Comparison of ENCODE assay signal across 1 cellular context in genomic region chr17:29148790-29149430, GRCh38.
A peak's percentile ranks its signal among the peaks of the same experiment; 100 is the strongest.
TF ChIP-seq lines count a peak whose summit lies in the region.

No MANE protein-coding gene starts in this region.

TF ChIP-seq in HepG2, 621 proteins besides CTCF, POLR2A, EP300 and RAD21 (continued from another document and continues in another):
- TF ChIP-seq POGK (CRISPR knock-in tag; conservative IDR thresholded peaks at IDR 0.05) (0 out of 2 replicates have a peak, but pooled peaks have one; percentile 40), NR1H2 (CRISPR knock-in tag; IDR thresholded peaks at IDR 0.05; ENCODE audit: borderline replicate concordance, low read depth) (no peak), ZFYVE20 (CRISPR knock-in tag; IDR thresholded peaks at IDR 0.05; ENCODE audit: borderline replicate concordance, low read depth) (no peak), ZNF44 (CRISPR knock-in tag; IDR thresholded peaks at IDR 0.05) (no peak), NCOA2 (CRISPR knock-in tag; IDR thresholded peaks at IDR 0.05) (peak; percentile 34; the same call in 1 of the 2 replicates), ZSCAN29 (CRISPR knock-in tag; conservative IDR thresholded peaks at IDR 0.05) (0 out of 2 replicates have a peak, but pooled peaks have one; percentile 62), ZNF20 (CRISPR knock-in tag; IDR thresholded peaks at IDR 0.05) (no peak), GLMP (CRISPR knock-in tag; IDR thresholded peaks at IDR 0.05; ENCODE audit: borderline replicate concordance) (no peak), ZNF781 (CRISPR knock-in tag; IDR thresholded peaks at IDR 0.05; ENCODE audit: borderline replicate concordance, not compliant biosample characterization) (peak; percentile 36), MED13 (CRISPR knock-in tag; IDR thresholded peaks at IDR 0.05) (no peak; the same call in 1 of the 2 replicates), AFF4 (CRISPR knock-in tag; IDR thresholded peaks at IDR 0.05) (no peak), ZFP82 (CRISPR knock-in tag; IDR thresholded peaks at IDR 0.05; ENCODE audit: borderline replicate concordance) (peak; percentile 78; the same call in 1 of the 2 replicates), NFATC3 (CRISPR knock-in tag; IDR thresholded peaks at IDR 0.05) (0 out of 2 replicates have a peak, but pooled peaks have one; percentile 51), CEBPZ (IDR thresholded peaks at IDR 0.05; ENCODE audit: low read length) (no peak), YY1 (IDR thresholded peaks at IDR 0.05; ENCODE audit: insufficient read depth, insufficient replicate concordance, low read depth, low read length) (peak; percentile 88), CERS6 (CRISPR knock-in tag; IDR thresholded peaks at IDR 0.05) (no peak), ZFP36L1 (CRISPR knock-in tag; IDR thresholded peaks at IDR 0.05) (peak; percentile 50; the same call in 1 of the 2 replicates), SIN3A (IDR thresholded peaks at IDR 0.05; ENCODE audit: borderline replicate concordance, low read depth, low read length) (no peak), NFYC (CRISPR knock-in tag; IDR thresholded peaks at IDR 0.05) (no peak; the same call in 1 of the 2 replicates), THAP8 (CRISPR knock-in tag; IDR thresholded peaks at IDR 0.05; ENCODE audit: borderline replicate concordance) (no peak), JUNB (CRISPR knock-in tag; IDR thresholded peaks at IDR 0.05; ENCODE audit: borderline replicate concordance) (no peak), WIZ (CRISPR knock-in tag; IDR thresholded peaks at IDR 0.05) (no peak), MXD3 (CRISPR knock-in tag; IDR thresholded peaks at IDR 0.05) (peak; percentile 58; the same call in 1 of the 2 replicates), ZNF770 (CRISPR knock-in tag; IDR thresholded peaks at IDR 0.05) (0 out of 2 replicates have a peak, but pooled peaks have one; percentile 20), NR2F2 (IDR thresholded peaks at IDR 0.05; ENCODE audit: borderline replicate concordance, low read depth) (no peak), ZNF432 (CRISPR knock-in tag; IDR thresholded peaks at IDR 0.05; ENCODE audit: borderline replicate concordance) (no peak), HOXA9 (CRISPR knock-in tag; IDR thresholded peaks at IDR 0.05; ENCODE audit: borderline replicate concordance) (no peak), ZNF496 (CRISPR knock-in tag; IDR thresholded peaks at IDR 0.05; ENCODE audit: insufficient replicate concordance) (no peak), SIX1 (CRISPR knock-in tag; IDR thresholded peaks at IDR 0.05; ENCODE audit: borderline replicate concordance) (no peak), MYNN (CRISPR knock-in tag; IDR thresholded peaks at IDR 0.05; ENCODE audit: low read depth) (no peak), ZBTB38 (CRISPR knock-in tag; IDR thresholded peaks at IDR 0.05) (peak; percentile 54; the same call in 1 of the 2 replicates), ZNF691 (CRISPR knock-in tag; IDR thresholded peaks at IDR 0.05; ENCODE audit: borderline replicate concordance, low read depth) (no peak), NCOA5 (CRISPR knock-in tag; IDR thresholded peaks at IDR 0.05) (no peak), SRSF4 (IDR thresholded peaks at IDR 0.05; ENCODE audit: low read depth, low read length, poor library complexity, severe bottlenecking) (no peak), NRL (CRISPR knock-in tag; IDR thresholded peaks at IDR 0.05; ENCODE audit: borderline replicate concordance) (no peak), HIC2 (CRISPR knock-in tag; IDR thresholded peaks at IDR 0.05; ENCODE audit: low read depth) (peak; percentile 70; the same call in 1 of the 2 replicates), ZNF343 (CRISPR knock-in tag; IDR thresholded peaks at IDR 0.05) (no peak)
